ENCODE assay signal across 21 cellular contexts in the genomic region with DNA sequence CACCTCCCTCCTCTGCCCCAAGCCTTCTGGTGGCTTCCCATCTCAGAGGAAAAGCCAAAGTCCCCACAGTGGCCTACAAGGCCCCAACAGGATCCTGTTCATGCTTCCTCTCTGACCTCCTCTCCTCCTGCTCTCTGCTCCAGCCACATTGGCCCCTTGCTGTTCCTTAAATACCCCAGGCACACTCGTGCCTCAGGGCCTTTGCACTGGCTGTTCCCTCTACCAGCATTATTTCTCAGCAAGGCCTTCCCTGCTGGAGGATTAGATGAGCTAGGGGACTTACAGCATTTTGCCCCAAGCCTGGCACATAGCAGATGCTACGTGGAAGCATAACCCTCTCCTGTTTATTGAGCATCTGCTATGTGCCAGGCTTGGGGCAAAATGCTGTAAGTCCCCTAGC. TPM values are rescaled to one million over a fixed set of nuclear protein-coding genes. Genes with fewer than 3 reads are reported as not detected.
DNase-seq lines count a peak whose midpoint lies in the region; ATAC-seq and TF ChIP-seq lines count a peak whose summit lies in the region.
"Had no signal": no experiment of that assay in that cellular context is flagged by ENCODE, and none has a peak within 500 bp of the region (broad histone marks: within the 10 kb centered on the region; RNA-seq: fewer than 3 reads in every experiment).

No MANE protein-coding gene starts in this region.

- POLR2A ChIA-PET in Panc1 (lab: Charles Lee) = interaction anchor here (1.3 kb wide), 1 partner anchor 20 kb away, joined by 3 read pairs; no protein-coding TSS in a partner anchor

- 87% methylated on average over 2 of the region's 2 CpGs for WGBS in smooth muscle cell (ENCODE audit: low lambda C conversion rate)

- BruUV-seq in Panc1 (replicated peaks; lab: Mats Ljungman, UMichigan) = no TSS peak

- no peak for DNase-seq in Panc1 (ENCODE audit: low read depth, low spot score)
- no peak for DNase-seq in chondrocyte (ENCODE audit: low spot score)
- DNase-seq in smooth muscle cell (lab: John Stamatoyannopoulos, UW; ENCODE audit: unreplicated experiment) = no peak
- no peak for DNase-seq in pons (ENCODE audit: low spot score)
- no peak for DNase-seq in NAMALWA (ENCODE audit: low spot score)
- DNase-seq: BE2C; CD8-positive, alpha-beta T cell; DMS79 treated with DMSO at 0.1 percent for 48 hours; KG1; NCI-H1092; NCI-H2081 treated with DMSO at 0.1 percent for 48 hours; NCI-H510A; NCI-H82; PC-3 had no signal

- no peak for TF ChIP-seq CTCF in Panc1 (IDR thresholded peaks at IDR 0.05)
- no peak for TF ChIP-seq CTCF in chondrocyte (IDR thresholded peaks at IDR 0.05)
- no peak for TF ChIP-seq CTCF in smooth muscle cell (IDR thresholded peaks at IDR 0.05; ENCODE audit: borderline replicate concordance, insufficient read depth, poor library complexity, severe bottlenecking)

- CTCF ChIA-PET in Panc1 (lab: Charles Lee) = no interaction called here

- H3K27me3 ChIP-seq in BLaER1 treated with 17β-estradiol and CSF1 and Interleukin-3, amounts not matched to agents 10 nM and 100 nM = no peaks in the 10 kb centered on the region
- H3K27me3 ChIP-seq in Panc1 (ENCODE audit: control insufficient read depth, insufficient read depth, low read length) (no peaks in the 10 kb centered on the region), smooth muscle cell (ENCODE audit: low read depth) (no peaks in the 10 kb centered on the region)
- H3K27me3 ChIP-seq: BE2C had no signal

- peak overlapping the region in 7 of 11 experiments; percentile 40 to 59 (median 55); a peak in 8 of 22 replicates for H3K4me2 ChIP-seq in BLaER1 treated with 17β-estradiol and CSF1 and Interleukin-3, amounts not matched to agents 10 nM and 100 nM
- no peak overlapping the region for H3K4me2 ChIP-seq in smooth muscle cell
- H3K4me2 ChIP-seq: GM23338 had no signal

- H3K9me3 Mint-ChIP-seq in chondrocyte (ENCODE audit: low read depth) = no peaks in the 10 kb centered on the region
- H3K9me3 Mint-ChIP-seq in activated T-helper 17 cell treated with anti-CD3 and anti-CD28 coated beads, Interleukin-2, amount 50 U/mL, for 72 hours = no peaks in the 10 kb centered on the region
- H3K9me3 Mint-ChIP-seq: CD8-positive, alpha-beta T cell; GM23338 had no signal

- H4K20me1 ChIP-seq in BLaER1 treated with 17β-estradiol and CSF1 and Interleukin-3, amounts not matched to agents 10 nM and 100 nM = no peaks in the 10 kb centered on the region; a peak in 1 of 22 replicates
- H4K20me1 ChIP-seq in smooth muscle cell (ENCODE audit: low read depth) = no peaks in the 10 kb centered on the region

- peaks cover 28% of the 10 kb centered on the region for H3K4me1 Mint-ChIP-seq in chondrocyte (ENCODE audit: low read depth)
- H3K4me1 Mint-ChIP-seq in activated T-helper 17 cell treated with anti-CD3 and anti-CD28 coated beads, Interleukin-2, amount 50 U/mL, for 72 hours = no peaks in the 10 kb centered on the region

- H3K27ac ChIP-seq in BLaER1 treated with 17β-estradiol and CSF1 and Interleukin-3, amounts not matched to agents 10 nM and 100 nM = peak overlapping the region in 4 of 11 experiments; percentile 16 to 51 (median 50); a peak in 3 of 22 replicates
- H3K27ac ChIP-seq in Panc1 (ENCODE audit: low read length) = peak overlapping the region; percentile 62
- peak overlapping the region; percentile 68 for H3K27ac ChIP-seq in smooth muscle cell (ENCODE audit: low read depth)
- H3K27ac ChIP-seq: SK-N-MC had no signal

- no peak overlapping the region for H2AFZ ChIP-seq in smooth muscle cell (ENCODE audit: low read depth)
- H2AFZ ChIP-seq: GM23338 had no signal

- H3K79me2 ChIP-seq in smooth muscle cell (ENCODE audit: low read depth) = no peaks in the 10 kb centered on the region

- no peak overlapping the region for H3K4me3 Mint-ChIP-seq in chondrocyte (ENCODE audit: unreplicated experiment)
- H3K4me3 Mint-ChIP-seq in activated T-helper 17 cell treated with anti-CD3 and anti-CD28 coated beads, Interleukin-2, amount 50 U/mL, for 72 hours = no peak overlapping the region
- H3K4me3 Mint-ChIP-seq: CD8-positive, alpha-beta T cell; GM23338 had no signal

- H3K9ac ChIP-seq in BLaER1 treated with 17β-estradiol and CSF1 and Interleukin-3, amounts not matched to agents 10 nM and 100 nM = peak overlapping the region in 1 of 11 experiments; percentile 5; a peak in 1 of 22 replicates
- no peak overlapping the region for H3K9ac ChIP-seq in smooth muscle cell (ENCODE audit: low read depth)

- no peaks in the 10 kb centered on the region for H3K9me3 ChIP-seq in BLaER1 treated with 17β-estradiol and CSF1 and Interleukin-3, amounts not matched to agents 10 nM and 100 nM (replicated peaks in 1 of 11)
- no peaks in the 10 kb centered on the region for H3K9me3 ChIP-seq in Panc1 (ENCODE audit: control insufficient read depth, insufficient read depth, low read depth, low read length)
- no peaks in the 10 kb centered on the region for H3K9me3 ChIP-seq in smooth muscle cell (replicated peaks; ENCODE audit: low read depth)
- H3K9me3 ChIP-seq: BE2C had no signal

- in situ Hi-C loops in Panc1 (cut with HindIII; ENCODE audit: low pct_unique_long_range_greater_than_20kb, low sequenced_read_pairs) = no loop called here

- peaks cover 8% of the 10 kb centered on the region for H3F3A ChIP-seq in smooth muscle cell (ENCODE audit: low read depth)

- H3K27me3 Mint-ChIP-seq in chondrocyte (ENCODE audit: low read depth) = no peaks in the 10 kb centered on the region
- no peaks in the 10 kb centered on the region for H3K27me3 Mint-ChIP-seq in activated T-helper 17 cell treated with anti-CD3 and anti-CD28 coated beads, Interleukin-2, amount 50 U/mL, for 72 hours

- no peaks in the 10 kb centered on the region for H3K36me3 Mint-ChIP-seq in chondrocyte (ENCODE audit: low read depth)
- H3K36me3 Mint-ChIP-seq in activated T-helper 17 cell treated with anti-CD3 and anti-CD28 coated beads, Interleukin-2, amount 50 U/mL, for 72 hours (ENCODE audit: low read depth) = no peaks in the 10 kb centered on the region
- H3K36me3 Mint-ChIP-seq: CD8-positive, alpha-beta T cell had no signal

- intact Hi-C loops in Panc1 (cut with micrococcal nuclease; ENCODE audit: unreplicated experiment) = no loop called here

- ATAC-seq in Panc1 = no peak
- ATAC-seq in GM21619 (IDR thresholded peaks at IDR 0.05; ENCODE audit: unreplicated experiment) = no peak
- no peak for ATAC-seq in activated T-helper 17 cell treated with anti-CD3 and anti-CD28 coated beads, Interleukin-2, amount 50 U/mL, for 72 hours (replicated peaks)
- ATAC-seq: CD8-positive, alpha-beta T cell; GM23338; PC-3 had no signal

- peak overlapping the region; percentile 23 for H3K27ac Mint-ChIP-seq in chondrocyte (ENCODE audit: unreplicated experiment)
- no peak overlapping the region for H3K27ac Mint-ChIP-seq in activated T-helper 17 cell treated with anti-CD3 and anti-CD28 coated beads, Interleukin-2, amount 50 U/mL, for 72 hours
- H3K27ac Mint-ChIP-seq: CD8-positive, alpha-beta T cell; GM23338 had no signal

- H3K4me1 ChIP-seq in BLaER1 treated with 17β-estradiol and CSF1 and Interleukin-3, amounts not matched to agents 10 nM and 100 nM = peaks cover 0 to 34% (median 21%) of the 10 kb centered on the region in 10 experiments; a peak in 16 of 20 replicates
- peaks cover 57% of the 10 kb centered on the region for H3K4me1 ChIP-seq in Panc1 (ENCODE audit: control insufficient read depth, insufficient read depth, low read length)
- no peaks in the 10 kb centered on the region for H3K4me1 ChIP-seq in smooth muscle cell (ENCODE audit: low read depth)

- H3K36me3 ChIP-seq in BLaER1 treated with 17β-estradiol and CSF1 and Interleukin-3, amounts not matched to agents 10 nM and 100 nM = no peaks in the 10 kb centered on the region
- H3K36me3 ChIP-seq in Panc1 (ENCODE audit: control insufficient read depth, insufficient read depth, low read length) (no peaks in the 10 kb centered on the region), smooth muscle cell (ENCODE audit: low read depth) (no peaks in the 10 kb centered on the region)
- H3K36me3 ChIP-seq: BE2C had no signal

- no peak overlapping the region for H3K4me3 ChIP-seq in BLaER1 treated with 17β-estradiol and CSF1 and Interleukin-3, amounts not matched to agents 10 nM and 100 nM
- H3K4me3 ChIP-seq in Panc1 (ENCODE audit: low read depth in 2 of 2, low read length in 2 of 2) = no peak overlapping the region
- no peak overlapping the region for H3K4me3 ChIP-seq in smooth muscle cell
- H3K4me3 ChIP-seq: GM23338, SK-N-MC had no signal

RNA-seq across cellular contexts. Expression of a gene that starts 7.8 kb away (rescaled TPM):
- total RNA-seq in Panc1 (2021; ENCODE audit: unreplicated experiment) = 15.2 TPM
- 32.0 TPM for polyA plus RNA-seq in Panc1 (2012; ENCODE audit: insufficient read length)
- total RNA-seq in chondrocyte = 1.6 to 1.7 TPM (median 1.7 TPM) in 3 replicates
- not detected in 2 replicates for total RNA-seq in smooth muscle cell
- polyA plus RNA-seq in smooth muscle cell = not detected in 2 replicates
- not detected for total RNA-seq in activated T-helper 17 cell treated with anti-CD3 and anti-CD28 coated beads, Interleukin-2, amount 50 U/mL, for 72 hours
- total RNA-seq: CD8-positive, alpha-beta T cell; GM23338 had no signal
- polyA plus RNA-seq: GM23338 had no signal

RNA-seq across cellular contexts. Expression of a gene that starts 22.7 kb away (rescaled TPM):
- total RNA-seq in Panc1 (2021; ENCODE audit: unreplicated experiment) (7.4 TPM), chondrocyte (0.59 to 1.6 TPM (median 0.77 TPM) in 3 replicates), smooth muscle cell (0.54 TPM in 1 of 2 replicates, not detected in the other)
- 13.2 TPM for polyA plus RNA-seq in Panc1 (2012; ENCODE audit: insufficient read length)
- polyA plus RNA-seq in smooth muscle cell = 0.06 and 0.24 TPM in 2 replicates
- under 1 TPM; 0.09 to 0.11 TPM for total RNA-seq in activated T-helper 17 cell treated with anti-CD3 and anti-CD28 coated beads, Interleukin-2, amount 50 U/mL, for 72 hours
- total RNA-seq: CD8-positive, alpha-beta T cell; M059J had no signal
- polyA plus RNA-seq: AG04450 had no signal
